ENCODE assay signal across 21 cellular contexts in genomic region chr11:32420139-32420538, GRCh38. TPM values are rescaled to one million over a fixed set of nuclear protein-coding genes. Genes with fewer than 3 reads are reported as not detected.
"Had no signal": no experiment of that assay in that cellular context is flagged by ENCODE, and none has a peak within 500 bp of the region (broad histone marks: within the 10 kb centered on the region; RNA-seq: fewer than 3 reads in every experiment).

No MANE protein-coding gene starts in this region.

- H3K4me1 ChIP-seq: psoas muscle, tibial artery, upper lobe of right lung had no signal

- H3K4me2 ChIP-seq: hepatocyte had no signal

- H3K4me3 ChIP-seq: dorsolateral prefrontal cortex, hepatocyte, psoas muscle, spleen, tibial artery, upper lobe of right lung had no signal

- ATAC-seq: left colon; psoas muscle; sciatic nerve; stimulated activated memory B cell treated with anti-CD40 and anti-IgM and Interleukin-4, amounts not matched to agents 10 μg/mL and 1 μg/mL and 100 μg/mL, for 72 hours; upper lobe of right lung had no signal

- DNase-seq: cortex of kidney; dorsolateral prefrontal cortex; effector CD8-positive, alpha-beta T cell; foreskin melanocyte; left colon; nephron progenitor cell; psoas muscle; retina; spleen; stimulated activated CD4-positive, alpha-beta T cell treated with anti-CD3 and anti-CD28 coated beads, Interleukin-1b, Interleukin-23, amount 100 ng/mL, for 48 hours; stimulated activated CD4-positive, alpha-beta T cell treated with anti-CD3 and anti-CD28 coated beads, Interleukin-4, amount 100 ng/mL, for 24 hours; tibial artery; upper lobe of right lung had no signal

- H3K79me2 ChIP-seq: hepatocyte had no signal

- H3K36me3 ChIP-seq: spleen, tibial artery, upper lobe of right lung had no signal

- H2AFZ ChIP-seq: hepatocyte had no signal

- H3K27ac ChIP-seq: dorsolateral prefrontal cortex, hepatocyte, psoas muscle, tibial artery, upper lobe of right lung had no signal

- H3K9me3 ChIP-seq: psoas muscle, spleen, tibial artery, upper lobe of right lung had no signal

RNA-seq across cellular contexts. Expression of gene WT1, which starts 15.2 kb away (rescaled TPM):
- total RNA-seq: left colon; lung microvascular endothelial cell; mononuclear cell; naive thymus-derived CD4-positive, alpha-beta T cell; skeletal muscle tissue; temporal lobe had no signal
